8 cellular contexts compared by ENCODE assay signal in the genomic region with DNA sequence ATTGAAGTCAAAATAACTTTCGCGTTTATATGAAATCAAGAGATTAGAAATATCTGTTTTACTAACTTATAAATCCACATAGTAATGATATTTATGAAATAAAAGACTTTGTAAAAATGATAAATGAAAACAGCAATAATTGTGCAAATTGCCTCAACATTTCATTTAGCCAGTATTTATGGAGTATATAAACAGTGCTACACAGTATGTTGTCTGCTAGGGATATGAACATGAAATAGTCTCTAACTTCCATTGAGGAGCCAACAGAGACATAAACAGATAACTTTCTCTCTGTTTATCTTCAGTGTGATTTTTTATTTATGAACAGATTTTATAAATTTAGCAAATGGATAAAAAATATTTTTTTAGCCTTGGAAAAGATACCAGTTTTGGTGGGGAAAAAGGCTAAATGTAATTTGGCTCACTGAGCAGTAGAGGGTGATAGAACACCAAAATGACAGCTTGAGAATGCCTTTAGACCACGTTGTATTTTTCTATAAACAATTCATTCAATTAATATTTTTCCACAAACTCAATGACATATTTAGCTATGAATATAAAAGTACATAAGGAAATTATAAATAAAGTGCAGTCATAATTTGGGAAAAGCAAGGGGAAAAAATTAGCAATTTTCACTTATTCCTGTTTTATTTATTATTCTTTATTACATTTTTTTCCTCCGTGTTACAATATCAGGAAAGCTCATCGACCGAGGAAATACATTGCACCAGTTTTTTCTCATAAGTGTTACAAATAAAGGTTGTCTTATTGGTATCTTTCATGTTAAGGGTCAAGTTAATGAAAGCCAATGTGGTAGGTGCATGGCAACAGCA. TPM values are rescaled to one million over a fixed set of nuclear protein-coding genes. Genes with fewer than 3 reads are reported as not detected.
A peak's percentile ranks its signal among the peaks of the same experiment; 100 is the strongest.
DNase-seq lines count a peak whose midpoint lies in the region; ATAC-seq, FAIRE-seq and TF ChIP-seq lines count a peak whose summit lies in the region.

No MANE protein-coding gene starts in this region.

- dilution Hi-C loops in endothelial cell of umbilical vein (cut with MboI; ENCODE audit: extremely low pct_ligation_motif_present, low sequenced_read_pairs), result no loop called here

- H3K27ac Mint-ChIP-seq in nephron, result no peak overlapping the region
- H3K27ac Mint-ChIP-seq in activated T-helper 17 cell treated with anti-CD3 and anti-CD28 coated beads, Interleukin-2, amount 50 U/mL, for 72 hours, result no peak overlapping the region

- H3K27ac ChIP-seq in OCI-LY3 (ENCODE audit: low read length) (no peak overlapping the region), endothelial cell of umbilical vein (ENCODE audit: insufficient read depth, low read depth, low read length) (no peak overlapping the region)

- no TSS peak for BruUV-seq in endothelial cell of umbilical vein (replicated peaks; lab: Mats Ljungman, UMichigan)

- H3K36me3 ChIP-seq in OCI-LY3 (replicated peaks; ENCODE audit: low read depth, low read length) (no peaks in the 10 kb centered on the region), endothelial cell of umbilical vein (ENCODE audit: control insufficient read depth in 2 of 2, extremely low read depth in 1 of 2, insufficient read depth in 2 of 2, low read length in 2 of 2) (no peaks in the 10 kb centered on the region)

- peak; percentile 65 for ATAC-seq in HG03378 (IDR thresholded peaks at IDR 0.05; ENCODE audit: unreplicated experiment)
- no peak for ATAC-seq in activated T-helper 17 cell treated with anti-CD3 and anti-CD28 coated beads, Interleukin-2, amount 50 U/mL, for 72 hours (replicated peaks)

- no peaks in the 10 kb centered on the region for H3K9me3 ChIP-seq in OCI-LY3 (ENCODE audit: insufficient read depth, low read length)
- H3K9me3 ChIP-seq in endothelial cell of umbilical vein (replicated peaks; ENCODE audit: control insufficient read depth, insufficient read depth, low read length), result no peaks in the 10 kb centered on the region

- intact Hi-C loops in endothelial cell of umbilical vein (cut with micrococcal nuclease), result loop anchor here (1.0 to 5.0 kb wide), 5 partner anchors 49 to 386 kb away; partner anchors contain the start of genes PRPF38B and STXBP3

- peaks cover 5% of the 10 kb centered on the region for H3K27me3 Mint-ChIP-seq in nephron (ENCODE audit: low read depth)
- H3K27me3 Mint-ChIP-seq in activated T-helper 17 cell treated with anti-CD3 and anti-CD28 coated beads, Interleukin-2, amount 50 U/mL, for 72 hours, result peaks cover 13% of the 10 kb centered on the region

- DNase-seq in DMS53 (lab: John Stamatoyannopoulos, UW) (peak; percentile 66), endothelial cell of umbilical vein (ENCODE audit: low read depth, low spot score) (peak; percentile 39), GM12892 (ENCODE audit: insufficient read length) (no peak)
- DNase-seq in stimulated activated CD4-positive, alpha-beta T cell treated with anti-CD3 and anti-CD28 coated beads, Interleukin-4, amount 100 ng/mL, for 24 hours, result no peak

- peak; percentile 75 for TF ChIP-seq CTCF in OCI-LY3 (IDR thresholded peaks at IDR 0.05; ENCODE audit: low read depth, low read length)
- peak; percentile 43 to 53 for TF ChIP-seq CTCF in endothelial cell of umbilical vein (IDR thresholded peaks at IDR 0.05; ENCODE audit: extremely low read depth in 1 of 2, insufficient read depth in 1 of 2, low read depth in 1 of 2, low read length in 2 of 2)
- peak; percentile 83 to 90 (median 86) for TF ChIP-seq CTCF in nephron (IDR thresholded peaks at IDR 0.05; ENCODE audit: unreplicated experiment in 3 of 3)

- peak; percentile 42 for FAIRE-seq in endothelial cell of umbilical vein (lab: Jason Lieb, UNC)
- FAIRE-seq in GM12892 (lab: Jason Lieb, UNC), result no peak

- no peak overlapping the region for H3K4me3 Mint-ChIP-seq in nephron
- no peak overlapping the region for H3K4me3 Mint-ChIP-seq in activated T-helper 17 cell treated with anti-CD3 and anti-CD28 coated beads, Interleukin-2, amount 50 U/mL, for 72 hours

- no peaks in the 10 kb centered on the region for H3K9me3 Mint-ChIP-seq in nephron
- H3K9me3 Mint-ChIP-seq in activated T-helper 17 cell treated with anti-CD3 and anti-CD28 coated beads, Interleukin-2, amount 50 U/mL, for 72 hours, result no peaks in the 10 kb centered on the region

- no peaks in the 10 kb centered on the region for H4K20me1 ChIP-seq in OCI-LY3 (ENCODE audit: insufficient read depth, low read length)
- no peaks in the 10 kb centered on the region for H4K20me1 ChIP-seq in endothelial cell of umbilical vein (replicated peaks; ENCODE audit: control insufficient read depth, extremely low read depth, insufficient read depth, low read length)

- no peaks in the 10 kb centered on the region for H3K79me2 ChIP-seq in OCI-LY3 (ENCODE audit: low read length)
- no peaks in the 10 kb centered on the region for H3K79me2 ChIP-seq in endothelial cell of umbilical vein (ENCODE audit: control insufficient read depth, insufficient read depth, low read length)

- H2AFZ ChIP-seq in OCI-LY3 (ENCODE audit: low read depth, low read length), result no peak overlapping the region
- no peak overlapping the region for H2AFZ ChIP-seq in endothelial cell of umbilical vein (ENCODE audit: low read depth, low read length)

- CTCF ChIA-PET in endothelial cell of umbilical vein (lab: Charles Lee), result interaction anchor here (0.7 to 4.4 kb wide), 24 partner anchors 10 to 730 kb away, joined by 3 to 340 read pairs (median 4); partner anchors contain the start of genes EEIG2, HENMT1 and PRPF38B

- POLR2A ChIA-PET in endothelial cell of umbilical vein (lab: Charles Lee), result no interaction called here

- H3K9me1 ChIP-seq in endothelial cell of umbilical vein (replicated peaks; ENCODE audit: control insufficient read depth, extremely low read depth, insufficient read depth, low read length), result no peaks in the 10 kb centered on the region

- H3K4me1 ChIP-seq in OCI-LY3 (ENCODE audit: low read length) (no peaks in the 10 kb centered on the region), endothelial cell of umbilical vein (ENCODE audit: control insufficient read depth, extremely low read depth, insufficient read depth, low read length) (no peaks in the 10 kb centered on the region)

- H3K36me3 Mint-ChIP-seq in nephron (ENCODE audit: low read depth), result no peaks in the 10 kb centered on the region
- no peaks in the 10 kb centered on the region for H3K36me3 Mint-ChIP-seq in activated T-helper 17 cell treated with anti-CD3 and anti-CD28 coated beads, Interleukin-2, amount 50 U/mL, for 72 hours (ENCODE audit: low read depth)

- H3K4me3 ChIP-seq in OCI-LY3 (ENCODE audit: low read length) (no peak overlapping the region), endothelial cell of umbilical vein (replicated peaks in 1 of 3; ENCODE audit: insufficient read depth in 1 of 3, low read depth in 1 of 3, low read length in 3 of 3) (no peak overlapping the region)

- H3K9ac ChIP-seq in OCI-LY3 (ENCODE audit: low read length), result no peak overlapping the region
- H3K9ac ChIP-seq in endothelial cell of umbilical vein (replicated peaks; ENCODE audit: extremely low read depth, insufficient read depth, low read length), result no peak overlapping the region

- H3K27me3 ChIP-seq in OCI-LY3 (ENCODE audit: low read depth, low read length) (no peaks in the 10 kb centered on the region), endothelial cell of umbilical vein (ENCODE audit: control insufficient read depth in 2 of 2, insufficient read depth in 2 of 2, low read length in 2 of 2) (peaks cover 2 to 9% of the 10 kb centered on the region in 2 experiments)

- TF ChIP-seq POLR2A in endothelial cell of umbilical vein (IDR thresholded peaks at IDR 0.05; ENCODE audit: low read depth, low read length) (no peak), GM12892 (IDR thresholded peaks at IDR 0.05; ENCODE audit: low read depth, low read length) (no peak)

- no peak overlapping the region for H3K4me2 ChIP-seq in OCI-LY3 (ENCODE audit: low read length)
- H3K4me2 ChIP-seq in endothelial cell of umbilical vein (ENCODE audit: insufficient read depth, low read length), result no peak overlapping the region

- H3K4me1 Mint-ChIP-seq in nephron, result no peaks in the 10 kb centered on the region
- no peaks in the 10 kb centered on the region for H3K4me1 Mint-ChIP-seq in activated T-helper 17 cell treated with anti-CD3 and anti-CD28 coated beads, Interleukin-2, amount 50 U/mL, for 72 hours

TF ChIP-seq in endothelial cell of umbilical vein, 7 proteins besides CTCF, POLR2A, EP300 and RAD21:
- no peak for TF ChIP-seq MYC (IDR thresholded peaks at IDR 0.05; ENCODE audit: low read depth, low read length)

RNA-seq across cellular contexts. Expression of gene EEIG2, which starts 47.4 kb away (rescaled TPM):
- 7.2 and 8.7 TPM in 2 replicates for total RNA-seq in endothelial cell of umbilical vein
- 2.0 and 2.5 TPM in 2 replicates for polyA plus RNA-seq in endothelial cell of umbilical vein
- polyA plus RNA-seq in endothelial cell of umbilical vein (2011; cell fraction: cytosol; rRNA removed), result 2.8 and 3.3 TPM in 2 replicates
- polyA plus RNA-seq in endothelial cell of umbilical vein (2011; cell fraction: nucleus; rRNA removed), result 6.5 and 7.4 TPM in 2 replicates
- 1.4 and 2.3 TPM in 2 replicates for polyA plus RNA-seq in endothelial cell of umbilical vein (2012)
- 4.8 and 6.2 TPM in 2 replicates for polyA minus RNA-seq in endothelial cell of umbilical vein
- polyA minus RNA-seq in endothelial cell of umbilical vein (2011; cell fraction: cytosol; rRNA and poly(A)+ RNA removed), result 80.9 TPM
- polyA minus RNA-seq in endothelial cell of umbilical vein (2011; cell fraction: nucleus; rRNA and poly(A)+ RNA removed), result 8.4 and 12.0 TPM in 2 replicates
- polyA plus RNA-seq in GM12892 (2012; ENCODE audit: missing spikeins), result 7.6 TPM
- total RNA-seq in activated T-helper 17 cell treated with anti-CD3 and anti-CD28 coated beads, Interleukin-2, amount 50 U/mL, for 72 hours, result 1 to 10 TPM; 6.7 to 7.0 TPM

Comparison
In these comparisons a context has a peak if more than half of its experiments do, and no peak if none do; other contexts are left out.
1. DNase-seq: peak in DMS53 (single experiment) and endothelial cell of umbilical vein (single experiment); none in GM12892 (single experiment) and stimulated activated CD4-positive, alpha-beta T cell treated with anti-CD3 and anti-CD28 coated beads, Interleukin-4, amount 100 ng/mL, for 24 hours (single experiment).
2. Peak in every context shown above with its lines, with median percentiles within 50 percentile points of each other: CTCF ChIP-seq.